ENCODE assay signal across 1 cellular context in the genomic region with DNA sequence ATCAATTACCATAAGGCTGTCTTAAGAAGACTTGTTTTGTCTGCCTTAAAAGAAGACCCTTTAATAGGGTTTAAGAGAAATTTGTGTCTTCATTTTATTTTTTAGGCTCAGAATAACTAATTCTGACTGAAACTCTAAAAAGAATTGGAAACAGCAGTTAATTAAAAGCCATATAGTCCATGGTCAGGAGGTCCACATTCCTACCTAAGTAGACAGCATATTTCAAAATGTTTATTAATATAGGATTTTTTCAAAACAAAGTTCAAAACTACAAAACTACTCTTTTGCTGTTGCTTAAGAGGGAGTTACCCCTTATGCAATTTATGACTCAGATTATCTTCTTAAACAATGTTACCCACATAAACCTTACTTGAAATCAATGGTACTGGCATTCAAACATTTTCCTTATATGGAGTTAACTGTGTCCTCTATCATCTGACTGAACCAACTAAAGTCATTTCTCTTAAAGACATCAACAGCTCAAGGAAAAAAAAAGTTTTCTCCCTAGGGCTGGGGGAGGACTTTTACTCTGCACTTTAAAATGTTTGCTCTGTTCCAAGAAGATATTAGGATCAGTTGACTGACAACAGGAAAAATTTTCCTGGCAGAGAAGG.
TF ChIP-seq lines count a peak whose summit lies in the region.

No MANE protein-coding gene starts in this region.

TF ChIP-seq in K562, 482 proteins besides CTCF, POLR2A, EP300 and RAD21 (continued from another document and continues in another):
- TF ChIP-seq ZNF518B (CRISPR knock-in tag; IDR thresholded peaks at IDR 0.05) (no peak), MYBL2 (IDR thresholded peaks at IDR 0.05; ENCODE audit: low read depth) (no peak), MYBL2 (CRISPR knock-in tag; IDR thresholded peaks at IDR 0.05; ENCODE audit: borderline replicate concordance) (no peak), HNRNPK (IDR thresholded peaks at IDR 0.05; ENCODE audit: low read depth, low read length, poor library complexity, severe bottlenecking) (no peak), CTBP1 (IDR thresholded peaks at IDR 0.05; ENCODE audit: borderline replicate concordance) (no peak), ARID1B (IDR thresholded peaks at IDR 0.05) (peak; percentile 35), RREB1 (CRISPR knock-in tag; IDR thresholded peaks at IDR 0.05) (no peak), BCL6 (CRISPR knock-in tag; IDR thresholded peaks at IDR 0.05) (no peak), DPF2 (IDR thresholded peaks at IDR 0.05) (no peak), POLR2B (IDR thresholded peaks at IDR 0.05; ENCODE audit: low read depth, partially characterized antibody) (no peak), CREB1 (IDR thresholded peaks at IDR 0.05) (no peak), CREB1 (CRISPR knock-in tag; IDR thresholded peaks at IDR 0.05) (no peak), ZBTB17 (CRISPR knock-in tag; IDR thresholded peaks at IDR 0.05) (no peak), HDAC1 (IDR thresholded peaks at IDR 0.05) (no peak), YBX1 (IDR thresholded peaks at IDR 0.05) (no peak), PBX2 (CRISPR knock-in tag; IDR thresholded peaks at IDR 0.05; ENCODE audit: low read depth) (no peak), PBX2 (tag; conservative IDR thresholded peaks at IDR 0.05; ENCODE audit: low read depth) (peak; percentile 82), ETS1 (conservative IDR thresholded peaks at IDR 0.05; ENCODE audit: control insufficient read depth, low read depth, low read length) (no peak), NFIC (IDR thresholded peaks at IDR 0.05) (no peak), ZNF766 (CRISPR knock-in tag; conservative IDR thresholded peaks at IDR 0.05) (peak; percentile 75), LEF1 (IDR thresholded peaks at IDR 0.05) (0 out of 2 replicates have a peak, but pooled peaks have one; percentile 32), BCOR (IDR thresholded peaks at IDR 0.05) (no peak), EHMT2 (IDR thresholded peaks at IDR 0.05) (no peak), UBTF (IDR thresholded peaks at IDR 0.05; ENCODE audit: borderline replicate concordance in 1 of 2, low read depth in 2 of 2, low read length in 2 of 2) (no peak), ZNF592 (IDR thresholded peaks at IDR 0.05) (no peak), ZNF586 (CRISPR knock-in tag; conservative IDR thresholded peaks at IDR 0.05) (no peak), ZKSCAN3 (CRISPR knock-in tag; IDR thresholded peaks at IDR 0.05) (no peak), ZNF143 (CRISPR knock-in tag; IDR thresholded peaks at IDR 0.05) (no peak)
- TF ChIP-seq, protein P1, sequence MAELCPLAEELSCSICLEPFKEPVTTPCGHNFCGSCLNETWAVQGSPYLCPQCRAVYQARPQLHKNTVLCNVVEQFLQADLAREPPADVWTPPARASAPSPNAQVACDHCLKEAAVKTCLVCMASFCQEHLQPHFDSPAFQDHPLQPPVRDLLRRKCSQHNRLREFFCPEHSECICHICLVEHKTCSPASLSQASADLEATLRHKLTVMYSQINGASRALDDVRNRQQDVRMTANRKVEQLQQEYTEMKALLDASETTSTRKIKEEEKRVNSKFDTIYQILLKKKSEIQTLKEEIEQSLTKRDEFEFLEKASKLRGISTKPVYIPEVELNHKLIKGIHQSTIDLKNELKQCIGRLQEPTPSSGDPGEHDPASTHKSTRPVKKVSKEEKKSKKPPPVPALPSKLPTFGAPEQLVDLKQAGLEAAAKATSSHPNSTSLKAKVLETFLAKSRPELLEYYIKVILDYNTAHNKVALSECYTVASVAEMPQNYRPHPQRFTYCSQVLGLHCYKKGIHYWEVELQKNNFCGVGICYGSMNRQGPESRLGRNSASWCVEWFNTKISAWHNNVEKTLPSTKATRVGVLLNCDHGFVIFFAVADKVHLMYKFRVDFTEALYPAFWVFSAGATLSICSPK (IDR thresholded peaks at IDR 0.05; ENCODE audit: borderline replicate concordance) = no peak
- TF ChIP-seq, protein P2, sequence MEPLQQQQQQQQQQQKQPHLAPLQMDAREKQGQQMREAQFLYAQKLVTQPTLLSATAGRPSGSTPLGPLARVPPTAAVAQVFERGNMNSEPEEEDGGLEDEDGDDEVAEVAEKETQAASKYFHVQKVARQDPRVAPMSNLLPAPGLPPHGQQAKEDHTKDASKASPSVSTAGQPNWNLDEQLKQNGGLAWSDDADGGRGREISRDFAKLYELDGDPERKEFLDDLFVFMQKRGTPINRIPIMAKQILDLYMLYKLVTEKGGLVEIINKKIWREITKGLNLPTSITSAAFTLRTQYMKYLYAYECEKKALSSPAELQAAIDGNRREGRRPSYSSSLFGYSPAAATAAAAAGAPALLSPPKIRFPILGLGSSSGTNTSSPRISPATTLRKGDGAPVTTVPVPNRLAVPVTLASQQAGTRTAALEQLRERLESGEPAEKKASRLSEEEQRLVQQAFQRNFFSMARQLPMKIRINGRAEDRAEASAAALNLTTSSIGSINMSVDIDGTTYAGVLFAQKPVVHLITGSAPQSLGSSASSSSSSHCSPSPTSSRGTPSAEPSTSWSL (CRISPR knock-in tag; IDR thresholded peaks at IDR 0.05; ENCODE audit: borderline replicate concordance) = no peak
